ENCODE assay signal across 8 cellular contexts in genomic region chr1:150168960-150169565, GRCh38. TPM values are rescaled to one million over a fixed set of nuclear protein-coding genes. Genes with fewer than 3 reads are reported as not detected.
DNase-seq lines count a peak whose midpoint lies in the region; ATAC-seq, FAIRE-seq and TF ChIP-seq lines count a peak whose summit lies in the region.

No MANE protein-coding gene starts in this region.

- H3K36me3 ChIP-seq in Panc1 (ENCODE audit: control insufficient read depth, insufficient read depth, low read length) (no peaks in the 10 kb centered on the region), neutrophil (peaks cover 4% of the 10 kb centered on the region)

- H3K27me3 ChIP-seq in Panc1 (ENCODE audit: control insufficient read depth, insufficient read depth, low read length) (no peaks in the 10 kb centered on the region), neutrophil (no peaks in the 10 kb centered on the region)

- POLR2A ChIA-PET in Panc1 (lab: Charles Lee): interaction anchor here (0.6 to 1.0 kb wide), 2 partner anchors 283 to 364 kb away, joined by 3 read pairs; a partner anchor contains a TSS

- in situ Hi-C loops in Panc1 (cut with HindIII; ENCODE audit: low pct_unique_long_range_greater_than_20kb, low sequenced_read_pairs): no loop called here

- no peak for FAIRE-seq in H54 (lab: Jason Lieb, UNC)

- H3K4me1 ChIP-seq in Panc1 (ENCODE audit: control insufficient read depth, insufficient read depth, low read length): no peaks in the 10 kb centered on the region
- peaks cover 45 to 47% of the 10 kb centered on the region in 2 experiments for H3K4me1 ChIP-seq in neutrophil (ENCODE audit: control insufficient read depth in 1 of 2, insufficient read depth in 1 of 2, low read depth in 1 of 2, low read length in 1 of 2)

- CTCF ChIA-PET in Panc1 (lab: Charles Lee): interaction anchor here (0.6 to 1.2 kb wide), 3 partner anchors 18 to 227 kb away, joined by 3 to 9 read pairs (median 3); no protein-coding TSS in a partner anchor

- intact Hi-C loops in Panc1 (cut with micrococcal nuclease; ENCODE audit: unreplicated experiment): loop anchor here (1.0 to 5.0 kb wide), 2 partner anchors 96 to 207 kb away; no protein-coding TSS in a partner anchor

- H3K4me3 ChIP-seq in Panc1 (ENCODE audit: low read depth in 2 of 2, low read length in 2 of 2) (no peak overlapping the region), fibroblast of mammary gland (ENCODE audit: control insufficient read depth, low read depth, low read length) (no peak overlapping the region), neutrophil (ENCODE audit: low read depth in 1 of 2, low read length in 1 of 2) (no peak overlapping the region)

- DNase-seq in AML-193 (lab: John Stamatoyannopoulos, UW) (peak; percentile 17 to 21), H54 (ENCODE audit: insufficient read length, low spot score) (peak; percentile 49), Panc1 (ENCODE audit: low read depth, low spot score) (peak; percentile 39), activated T-helper 1 cell treated with Interleukin-2 at 50 U/mL for 16 hours (ENCODE audit: low read depth) (peak; percentile 35), fibroblast of mammary gland (ENCODE audit: low read depth) (peak; percentile 67)

- TF ChIP-seq POLR2A in H54 (IDR thresholded peaks at IDR 0.05; ENCODE audit: low read depth, low read length): no peak

- no peaks in the 10 kb centered on the region for H3K9me3 ChIP-seq in Panc1 (ENCODE audit: control insufficient read depth, insufficient read depth, low read depth, low read length)
- H3K9me3 ChIP-seq in neutrophil: no peaks in the 10 kb centered on the region

- BruUV-seq in Panc1 (replicated peaks; lab: Mats Ljungman, UMichigan): no TSS peak

- ATAC-seq in Panc1 (peak; percentile 81), GM21619 (IDR thresholded peaks at IDR 0.05; ENCODE audit: unreplicated experiment) (no peak), GM18873 (IDR thresholded peaks at IDR 0.05; ENCODE audit: low FRiP score, unreplicated experiment) (no peak)

- TF ChIP-seq CTCF in Panc1 (IDR thresholded peaks at IDR 0.05) (peak; percentile 92), fibroblast of mammary gland (conservative IDR thresholded peaks at IDR 0.05; ENCODE audit: control insufficient read depth, insufficient read depth, low read depth, low read length) (peak; percentile 86), neutrophil (IDR thresholded peaks at IDR 0.05) (peak; percentile 69)

- H3K27ac ChIP-seq in Panc1 (ENCODE audit: low read length) (no peak overlapping the region), neutrophil (no peak overlapping the region)

RNA-seq across cellular contexts. Expression of gene PLEKHO1, which starts 19.3 kb away (rescaled TPM):
- total RNA-seq in Panc1 (2021; ENCODE audit: unreplicated experiment): 9.1 TPM
- polyA plus RNA-seq in Panc1 (2012; ENCODE audit: insufficient read length): 10.8 TPM
